ENCODE assay signal across 1 cellular context in genomic region chr1:23793018-23793781, GRCh38.
TF ChIP-seq lines count a peak whose summit lies in the region.

No MANE protein-coding gene starts in this region.

TF ChIP-seq in H1, 55 proteins besides CTCF, POLR2A, EP300 and RAD21:
- TF ChIP-seq SP2 (IDR thresholded peaks at IDR 0.05; ENCODE audit: low read length) (no peak), CTBP2 (IDR thresholded peaks at IDR 0.05; ENCODE audit: borderline replicate concordance, insufficient read depth, insufficient read length, low read length) (no peak), BRCA1 (IDR thresholded peaks at IDR 0.05; ENCODE audit: low read depth, low read length) (no peak), CHD7 (IDR thresholded peaks at IDR 0.05; ENCODE audit: insufficient replicate concordance, low read length) (no peak), HDAC6 (IDR thresholded peaks at IDR 0.05; ENCODE audit: low read depth, low read length) (no peak), ASH2L (IDR thresholded peaks at IDR 0.05; ENCODE audit: low read length) (no peak), ATF2 (IDR thresholded peaks at IDR 0.05; ENCODE audit: low read length) (no peak), KDM5A (IDR thresholded peaks at IDR 0.05; ENCODE audit: low read length) (no peak), TEAD4 (IDR thresholded peaks at IDR 0.05; ENCODE audit: low read depth, low read length) (no peak), EZH2 (IDR thresholded peaks at IDR 0.05; ENCODE audit: low read depth, low read length, severe bottlenecking) (no peak), CBX8 (IDR thresholded peaks at IDR 0.05; ENCODE audit: borderline replicate concordance, low read depth, low read length) (no peak)
